1 cellular context compared by ENCODE assay signal in the genomic region with DNA sequence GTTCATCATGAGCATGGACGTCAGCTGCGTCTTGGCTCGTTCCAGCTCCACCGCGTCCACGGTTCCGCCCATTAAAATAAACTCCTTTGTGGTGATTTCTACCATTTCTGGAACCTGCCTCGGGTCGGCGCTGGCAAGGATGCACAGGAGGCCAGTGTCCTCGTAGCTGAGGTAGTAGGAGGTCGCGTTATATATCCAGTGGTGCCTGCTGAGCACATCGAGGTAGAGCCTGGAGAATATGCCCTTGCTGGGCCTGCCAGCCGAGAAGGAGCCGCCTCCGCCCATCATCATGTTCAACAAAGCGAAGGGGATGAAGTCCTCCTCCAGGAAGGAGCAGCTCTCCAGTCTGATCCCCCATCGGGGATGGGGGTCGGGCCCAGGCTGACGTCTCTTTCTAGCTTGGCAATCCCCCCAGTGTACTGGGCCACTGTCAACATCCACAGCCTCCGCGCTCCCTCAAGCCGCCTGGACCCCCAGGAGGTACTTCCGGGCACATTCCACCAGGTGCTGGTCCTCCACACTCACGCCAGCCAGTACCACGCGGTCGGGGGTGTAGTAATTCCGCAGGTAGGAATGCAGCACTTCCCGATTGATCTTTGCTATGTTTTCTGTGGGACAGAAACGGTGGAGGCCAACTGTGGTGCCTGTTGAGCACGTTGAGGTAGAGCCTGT.
TF ChIP-seq lines count a peak whose summit lies in the region.

No MANE protein-coding gene starts in this region.

TF ChIP-seq in WTC11, 78 proteins besides CTCF, POLR2A, EP300 and RAD21 (continued from another document):
- TF ChIP-seq, protein P1, sequence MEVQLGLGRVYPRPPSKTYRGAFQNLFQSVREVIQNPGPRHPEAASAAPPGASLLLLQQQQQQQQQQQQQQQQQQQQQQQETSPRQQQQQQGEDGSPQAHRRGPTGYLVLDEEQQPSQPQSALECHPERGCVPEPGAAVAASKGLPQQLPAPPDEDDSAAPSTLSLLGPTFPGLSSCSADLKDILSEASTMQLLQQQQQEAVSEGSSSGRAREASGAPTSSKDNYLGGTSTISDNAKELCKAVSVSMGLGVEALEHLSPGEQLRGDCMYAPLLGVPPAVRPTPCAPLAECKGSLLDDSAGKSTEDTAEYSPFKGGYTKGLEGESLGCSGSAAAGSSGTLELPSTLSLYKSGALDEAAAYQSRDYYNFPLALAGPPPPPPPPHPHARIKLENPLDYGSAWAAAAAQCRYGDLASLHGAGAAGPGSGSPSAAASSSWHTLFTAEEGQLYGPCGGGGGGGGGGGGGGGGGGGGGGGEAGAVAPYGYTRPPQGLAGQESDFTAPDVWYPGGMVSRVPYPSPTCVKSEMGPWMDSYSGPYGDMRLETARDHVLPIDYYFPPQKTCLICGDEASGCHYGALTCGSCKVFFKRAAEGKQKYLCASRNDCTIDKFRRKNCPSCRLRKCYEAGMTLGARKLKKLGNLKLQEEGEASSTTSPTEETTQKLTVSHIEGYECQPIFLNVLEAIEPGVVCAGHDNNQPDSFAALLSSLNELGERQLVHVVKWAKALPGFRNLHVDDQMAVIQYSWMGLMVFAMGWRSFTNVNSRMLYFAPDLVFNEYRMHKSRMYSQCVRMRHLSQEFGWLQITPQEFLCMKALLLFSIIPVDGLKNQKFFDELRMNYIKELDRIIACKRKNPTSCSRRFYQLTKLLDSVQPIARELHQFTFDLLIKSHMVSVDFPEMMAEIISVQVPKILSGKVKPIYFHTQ (CRISPR knock-in tag; IDR thresholded peaks at IDR 0.05), result no peak
- TF ChIP-seq E2F1 (CRISPR knock-in tag; IDR thresholded peaks at IDR 0.05) (no peak), GRHL2 (CRISPR knock-in tag; IDR thresholded peaks at IDR 0.05; ENCODE audit: insufficient replicate concordance, severe bottlenecking) (no peak), HMGXB4 (CRISPR knock-in tag; IDR thresholded peaks at IDR 0.05) (no peak), CBFB (CRISPR knock-in tag; IDR thresholded peaks at IDR 0.05; ENCODE audit: low read depth) (no peak), SMAD4 (CRISPR knock-in tag; IDR thresholded peaks at IDR 0.05) (no peak), ZBTB21 (CRISPR knock-in tag; IDR thresholded peaks at IDR 0.05; ENCODE audit: borderline replicate concordance) (no peak), ATF3 (CRISPR knock-in tag; conservative IDR thresholded peaks at IDR 0.05) (no peak), PREB (CRISPR knock-in tag; IDR thresholded peaks at IDR 0.05; ENCODE audit: borderline replicate concordance) (no peak), PRRX2 (CRISPR knock-in tag; IDR thresholded peaks at IDR 0.05) (no peak), ETV6 (CRISPR knock-in tag; IDR thresholded peaks at IDR 0.05) (no peak), MYBL2 (CRISPR knock-in tag; IDR thresholded peaks at IDR 0.05) (no peak), E2F5 (CRISPR knock-in tag; IDR thresholded peaks at IDR 0.05) (no peak)
- TF ChIP-seq, protein P2, sequence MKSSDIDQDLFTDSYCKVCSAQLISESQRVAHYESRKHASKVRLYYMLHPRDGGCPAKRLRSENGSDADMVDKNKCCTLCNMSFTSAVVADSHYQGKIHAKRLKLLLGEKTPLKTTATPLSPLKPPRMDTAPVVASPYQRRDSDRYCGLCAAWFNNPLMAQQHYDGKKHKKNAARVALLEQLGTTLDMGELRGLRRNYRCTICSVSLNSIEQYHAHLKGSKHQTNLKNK (CRISPR knock-in tag; IDR thresholded peaks at IDR 0.05), result no peak
- TF ChIP-seq, protein P3, sequence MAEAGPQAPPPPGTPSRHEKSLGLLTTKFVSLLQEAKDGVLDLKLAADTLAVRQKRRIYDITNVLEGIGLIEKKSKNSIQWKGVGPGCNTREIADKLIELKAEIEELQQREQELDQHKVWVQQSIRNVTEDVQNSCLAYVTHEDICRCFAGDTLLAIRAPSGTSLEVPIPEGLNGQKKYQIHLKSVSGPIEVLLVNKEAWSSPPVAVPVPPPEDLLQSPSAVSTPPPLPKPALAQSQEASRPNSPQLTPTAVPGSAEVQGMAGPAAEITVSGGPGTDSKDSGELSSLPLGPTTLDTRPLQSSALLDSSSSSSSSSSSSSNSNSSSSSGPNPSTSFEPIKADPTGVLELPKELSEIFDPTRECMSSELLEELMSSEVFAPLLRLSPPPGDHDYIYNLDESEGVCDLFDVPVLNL (CRISPR knock-in tag; IDR thresholded peaks at IDR 0.05; ENCODE audit: borderline replicate concordance, low read depth), result no peak
